Comparison of ENCODE assay signal across 26 cellular contexts in genomic region chr2:100004348-100004884, GRCh38.
DNase-seq lines count a peak whose midpoint lies in the region; ATAC-seq and TF ChIP-seq lines count a peak whose summit lies in the region.
"Had no signal": no experiment of that assay in that cellular context is flagged by ENCODE, and none has a peak within 500 bp of the region (broad histone marks: within the 10 kb centered on the region; RNA-seq: fewer than 3 reads in every experiment).

No MANE protein-coding gene starts in this region.

- H4K20me1 ChIP-seq in SK-N-SH (ENCODE audit: insufficient read depth): no peaks in the 10 kb centered on the region

- no peaks in the 10 kb centered on the region for H3K27me3 ChIP-seq in right lobe of liver
- H3K27me3 ChIP-seq in SK-N-SH (ENCODE audit: insufficient read depth): no peaks in the 10 kb centered on the region
- H3K27me3 ChIP-seq: SJCRH30 had no signal

- intact Hi-C loops in activated B cell treated with CpG ODN at 0.5 μM for 24 hours (cut with micrococcal nuclease): no loop called here
- intact Hi-C loops in right lobe of liver (cut with DNase I): no loop called here

- peaks cover 63% of the 10 kb centered on the region for H3K36me3 Mint-ChIP-seq in activated B cell treated with CpG ODN at 0.5 μM for 24 hours (ENCODE audit: low read depth)

- no peak overlapping the region for H3K4me3 Mint-ChIP-seq in activated B cell treated with CpG ODN at 0.5 μM for 24 hours
- H3K4me3 Mint-ChIP-seq: B cell; CD8-positive, alpha-beta T cell; IgD-negative memory B cell; T-cell had no signal

- CTCF ChIA-PET in HEK293T (lab: Yijun Ruan, JAX): interaction anchor here (0.6 kb wide), 2 partner anchors 125 to 210 kb away, joined by 4 to 5 read pairs; no protein-coding TSS in a partner anchor
- CTCF ChIA-PET in activated B cell treated with CpG ODN at 0.5 μM for 24 hours (lab: Charles Lee): no interaction called here
- CTCF ChIA-PET in SK-N-SH (lab: Yijun Ruan, JAX): interaction anchor here (0.5 to 1.7 kb wide), 4 partner anchors 10 to 180 kb away, joined by 3 to 5 read pairs (median 4); no protein-coding TSS in a partner anchor

- H3K27me3 Mint-ChIP-seq in activated B cell treated with CpG ODN at 0.5 μM for 24 hours: no peaks in the 10 kb centered on the region
- H3K27me3 Mint-ChIP-seq: B cell, IgD-negative memory B cell, T-cell had no signal

- POLR2A ChIA-PET in HEK293T (lab: Yijun Ruan, JAX) (interaction anchor here (0.6 kb wide), 1 partner anchor 14 kb away, joined by 3 read pairs; no protein-coding TSS in a partner anchor), activated B cell treated with CpG ODN at 0.5 μM for 24 hours (lab: Charles Lee) (no interaction called here), SK-N-SH (lab: Yijun Ruan, JAX) (interaction anchor here (0.6 kb wide), 1 partner anchor 237 kb away, joined by 3 read pairs; no protein-coding TSS in a partner anchor)

- H3K36me3 ChIP-seq in right lobe of liver (no peaks in the 10 kb centered on the region), SK-N-SH (replicated peaks in 1 of 2; ENCODE audit: control insufficient read depth in 1 of 2, insufficient read depth in 2 of 2, low read length in 1 of 2) (no peaks in the 10 kb centered on the region)
- H3K36me3 ChIP-seq: SJCRH30 had no signal

- ATAC-seq in activated B cell treated with CpG ODN at 0.5 μM for 24 hours (ENCODE audit: low read depth): no peak
- ATAC-seq in right lobe of liver: peak; percentile 63 to 88 (median 76)
- ATAC-seq: CD8-positive, alpha-beta T cell; HCT116; Right ventricle myocardium inferior; T-cell had no signal

- no peak overlapping the region for H3K9ac ChIP-seq in SK-N-SH

- peaks cover 12% of the 10 kb centered on the region for H3K4me1 Mint-ChIP-seq in activated B cell treated with CpG ODN at 0.5 μM for 24 hours

- no peak for TF ChIP-seq RAD21 in SK-N-SH (IDR thresholded peaks at IDR 0.05; ENCODE audit: low read length)

- no peaks in the 10 kb centered on the region for H3K79me2 ChIP-seq in SK-N-SH (ENCODE audit: insufficient read depth)

- no peak for TF ChIP-seq EP300 in SK-N-SH (IDR thresholded peaks at IDR 0.05; ENCODE audit: borderline replicate concordance in 1 of 2, low read depth in 1 of 2, low read length in 1 of 2)

- H3K27ac ChIP-seq in right lobe of liver (peak overlapping the region in 1 of 3 donors; percentile 54), SK-N-SH (ENCODE audit: low read depth in 2 of 2, low read length in 1 of 2) (no peak overlapping the region)
- H3K27ac ChIP-seq: C4-2B, PC-9, SJCRH30 had no signal

- H2AFZ ChIP-seq in SK-N-SH (ENCODE audit: low read depth): no peak overlapping the region
- H2AFZ ChIP-seq: PC-9 had no signal

- H3K4me2 ChIP-seq in SK-N-SH: no peak overlapping the region
- H3K4me2 ChIP-seq: PC-9 had no signal

- H3K9me3 ChIP-seq in right lobe of liver (no peaks in the 10 kb centered on the region), SK-N-SH (no peaks in the 10 kb centered on the region)
- H3K9me3 ChIP-seq: SJCRH30 had no signal

- H3K4me1 ChIP-seq in right lobe of liver (peaks cover 0 to 11% (median 0%) of the 10 kb centered on the region in 4 donors), SK-N-SH (ENCODE audit: control insufficient read depth in 1 of 2, insufficient read depth in 2 of 2, low read depth in 1 of 2, low read length in 1 of 2) (no peaks in the 10 kb centered on the region; a peak in 1 of 4 replicates)
- H3K4me1 ChIP-seq: SJCRH30 had no signal

- TF ChIP-seq POLR2A in right lobe of liver (IDR thresholded peaks at IDR 0.05): no peak

- 52% methylated on average over 3 of the region's 3 CpGs for WGBS in right lobe of liver (ENCODE audit: insufficient coverage, low coverage, low lambda C conversion rate, missing lambda C conversion rate)
- WGBS in SK-N-SH (ENCODE audit: low lambda C conversion rate): 64% methylated on average over 3 of the region's 3 CpGs

- peak overlapping the region; percentile 14 for H3K27ac Mint-ChIP-seq in activated B cell treated with CpG ODN at 0.5 μM for 24 hours
- H3K27ac Mint-ChIP-seq: B cell; CD8-positive, alpha-beta T cell; IgD-negative memory B cell; T-cell had no signal

- no peaks in the 10 kb centered on the region for H3K9me3 Mint-ChIP-seq in activated B cell treated with CpG ODN at 0.5 μM for 24 hours
- H3K9me3 Mint-ChIP-seq: CD8-positive, alpha-beta T cell; IgD-negative memory B cell; T-cell had no signal

- DNase-seq in HEK293T (ENCODE audit: extremely low spot score) (no peak), activated B cell treated with CpG ODN at 0.5 μM for 24 hours (no peak), right lobe of liver (no peak), SK-N-SH (no peak), COLO829 (ENCODE audit: low spot score) (no peak), GDM1 (lab: John Stamatoyannopoulos, UW) (no peak), NCI-H2029 treated with DMSO at 0.1 percent for 48 hours (lab: John Stamatoyannopoulos, UW) (no peak)
- DNase-seq: CD8-positive, alpha-beta T cell; DMS 273 treated with DMSO at 0.1 percent for 48 hours; DMS79; EL; NCI-H1092 treated with DMSO at 0.1 percent for 48 hours; NCI-H1436; NCI-H187; NCI-H2171 treated with DMSO at 0.1 percent for 48 hours; NCI-H345; NCI-H524 treated with DMSO at 0.1 percent for 48 hours; NCI-H774; PC-9; SJCRH30; T-cell had no signal

- TF ChIP-seq CTCF in activated B cell treated with CpG ODN at 0.5 μM for 24 hours (IDR thresholded peaks at IDR 0.05): no peak
- no peak for TF ChIP-seq CTCF in right lobe of liver (IDR thresholded peaks at IDR 0.05)
- no peak for TF ChIP-seq CTCF in SK-N-SH (IDR thresholded peaks at IDR 0.05)

- no peaks in the 10 kb centered on the region for H3F3A ChIP-seq in SK-N-SH (replicated peaks; ENCODE audit: insufficient read depth)

- H3K9me2 ChIP-seq in SK-N-SH: no peaks in the 10 kb centered on the region

- no peak overlapping the region for H3K4me3 ChIP-seq in right lobe of liver
- H3K4me3 ChIP-seq in SK-N-SH (ENCODE audit: low read depth in 2 of 2, low read length in 1 of 2): no peak overlapping the region
- H3K4me3 ChIP-seq: PC-9, SJCRH30 had no signal

TF ChIP-seq in HEK293T, 16 proteins besides CTCF, POLR2A, EP300 and RAD21:
- TF ChIP-seq FOXA1 (IDR thresholded peaks at IDR 0.05) (no peak), LEF1 (IDR thresholded peaks at IDR 0.05; ENCODE audit: borderline replicate concordance) (no peak), NFRKB (IDR thresholded peaks at IDR 0.05) (no peak), PKNOX1 (IDR thresholded peaks at IDR 0.05) (peak; percentile 60), L3MBTL2 (conservative IDR thresholded peaks at IDR 0.05) (no peak), CTBP1 (IDR thresholded peaks at IDR 0.05; ENCODE audit: borderline replicate concordance) (peak; percentile 36; the same call in 1 of the 2 replicates), TARDBP (IDR thresholded peaks at IDR 0.05) (no peak), SUZ12 (IDR thresholded peaks at IDR 0.05) (no peak), BHLHE40 (IDR thresholded peaks at IDR 0.05; ENCODE audit: borderline replicate concordance) (no peak), SP1 (IDR thresholded peaks at IDR 0.05) (no peak)

TF ChIP-seq in SK-N-SH, 30 proteins besides CTCF, POLR2A, EP300 and RAD21:
- TF ChIP-seq FOXM1 (IDR thresholded peaks at IDR 0.05; ENCODE audit: low read depth): no peak
- TF ChIP-seq RCOR1 (IDR thresholded peaks at IDR 0.05; ENCODE audit: low read length): no peak
- TF ChIP-seq SIN3A (IDR thresholded peaks at IDR 0.05; ENCODE audit: borderline replicate concordance, low read depth, low read length): no peak
- TF ChIP-seq TAF1 (IDR thresholded peaks at IDR 0.05; ENCODE audit: borderline replicate concordance, low read depth, low read length): no peak
- no peak for TF ChIP-seq IRF3 (IDR thresholded peaks at IDR 0.05; ENCODE audit: low read depth, low read length)
- no peak for TF ChIP-seq SMC3 (IDR thresholded peaks at IDR 0.05; ENCODE audit: low read depth, low read length)
TF ChIP-seq in SK-N-SH: peak in this region for 0.
